Comparison of ENCODE assay signal across 28 cellular contexts in genomic region chr11:124886978-124887666, GRCh38. TPM values are rescaled to one million over a fixed set of nuclear protein-coding genes. Genes with fewer than 3 reads are reported as not detected.
DNase-seq lines count a peak whose midpoint lies in the region; ATAC-seq and TF ChIP-seq lines count a peak whose summit lies in the region.
"Had no signal": no experiment of that assay in that cellular context is flagged by ENCODE, and none has a peak within 500 bp of the region (broad histone marks: within the 10 kb centered on the region; RNA-seq: fewer than 3 reads in every experiment).

No MANE protein-coding gene starts in this region.

- no peak overlapping the region for H3K4me3 Mint-ChIP-seq in dendritic cell treated with granulocyte-macrophage colony-stimulating factor and Interleukin-4, amounts not matched to agents 40 ng/mL and 50 ng/mL, for 4 days
- no peak overlapping the region for H3K4me3 Mint-ChIP-seq in activated naive CD8-positive, alpha-beta T cell treated with anti-CD3 and anti-CD28 coated beads, Interleukin-2, amount 50 U/mL, for 24 hours
- H3K4me3 Mint-ChIP-seq: CD4-positive, alpha-beta T cell had no signal

- H3K27me3 Mint-ChIP-seq in dendritic cell treated with granulocyte-macrophage colony-stimulating factor and Interleukin-4, amounts not matched to agents 40 ng/mL and 50 ng/mL, for 4 days, result peaks cover 10% of the 10 kb centered on the region
- H3K27me3 Mint-ChIP-seq in activated naive CD8-positive, alpha-beta T cell treated with anti-CD3 and anti-CD28 coated beads, Interleukin-2, amount 50 U/mL, for 24 hours, result peaks cover 4% of the 10 kb centered on the region

- H3K79me2 ChIP-seq in osteoblast (ENCODE audit: insufficient read depth, low read length), result no peaks in the 10 kb centered on the region

- DNase-seq in right cardiac atrium (peak in 2 of 3 donors; percentile 26 to 57), left ventricle myocardium inferior (no peak), osteoblast (ENCODE audit: insufficient read length, low spot score, missing footprints) (peak; percentile 64), NCI-H524 treated with DMSO at 0.1 percent for 48 hours (lab: John Stamatoyannopoulos, UW) (no peak)
- DNase-seq in activated naive CD8-positive, alpha-beta T cell treated with anti-CD3 and anti-CD28 coated beads, Interleukin-2, amount 50 U/mL, for 24 hours, result no peak
- DNase-seq: ACHN; CD4-positive, alpha-beta T cell; COR-L47; DND-41; GM23248; HCEC 1CT; NCI-H1092 treated with DMSO at 0.1 percent for 48 hours; NCI-H1436 treated with DMSO at 0.1 percent for 48 hours; NCI-H1930; NCI-H2227 treated with DMSO at 0.1 percent for 48 hours; NCI-H510A; NCI-H748 treated with DMSO at 0.1 percent for 48 hours; PC-9; SIG-M5 had no signal

- H2AFZ ChIP-seq in osteoblast (ENCODE audit: low read length), result no peak overlapping the region
- H2AFZ ChIP-seq: GM23248, PC-9 had no signal

- 83% methylated on average over 12 of the region's 12 CpGs for WGBS in right cardiac atrium

- ATAC-seq in right cardiac atrium (no peak), GM18867 (IDR thresholded peaks at IDR 0.05; ENCODE audit: unreplicated experiment) (no peak)
- ATAC-seq in activated naive CD8-positive, alpha-beta T cell treated with anti-CD3 and anti-CD28 coated beads, Interleukin-2, amount 50 U/mL, for 24 hours, result no peak
- ATAC-seq: GM12878, HepG2, K562 had no signal

- no peak overlapping the region for H3K4me2 ChIP-seq in osteoblast (ENCODE audit: insufficient read depth, low read length)
- H3K4me2 ChIP-seq: BLaER1, PC-9 had no signal

- H3K36me3 Mint-ChIP-seq in dendritic cell treated with granulocyte-macrophage colony-stimulating factor and Interleukin-4, amounts not matched to agents 40 ng/mL and 50 ng/mL, for 4 days (ENCODE audit: low read depth), result no peaks in the 10 kb centered on the region
- no peaks in the 10 kb centered on the region for H3K36me3 Mint-ChIP-seq in activated naive CD8-positive, alpha-beta T cell treated with anti-CD3 and anti-CD28 coated beads, Interleukin-2, amount 50 U/mL, for 24 hours (ENCODE audit: low read depth)

- TF ChIP-seq CTCF in left ventricle myocardium inferior (IDR thresholded peaks at IDR 0.05; ENCODE audit: borderline replicate concordance), result no peak
- TF ChIP-seq CTCF in osteoblast (IDR thresholded peaks at IDR 0.05; ENCODE audit: extremely low read depth, low read depth, low read length), result no peak

- H4K20me1 ChIP-seq in osteoblast (ENCODE audit: insufficient read depth, low read length), result no peaks in the 10 kb centered on the region
- H4K20me1 ChIP-seq: BLaER1 had no signal

- H3K9me3 ChIP-seq in right cardiac atrium (ENCODE audit: control insufficient read depth, low read length) (no peaks in the 10 kb centered on the region), left ventricle myocardium inferior (replicated peaks) (no peaks in the 10 kb centered on the region), osteoblast (ENCODE audit: low read depth, low read length) (no peaks in the 10 kb centered on the region)
- H3K9me3 ChIP-seq: BLaER1 had no signal

- peaks cover 45% of the 10 kb centered on the region for H3K4me1 Mint-ChIP-seq in dendritic cell treated with granulocyte-macrophage colony-stimulating factor and Interleukin-4, amounts not matched to agents 40 ng/mL and 50 ng/mL, for 4 days (ENCODE audit: low read depth)
- H3K4me1 Mint-ChIP-seq in activated naive CD8-positive, alpha-beta T cell treated with anti-CD3 and anti-CD28 coated beads, Interleukin-2, amount 50 U/mL, for 24 hours, result no peaks in the 10 kb centered on the region

- H3K4me3 ChIP-seq in right cardiac atrium (ENCODE audit: low read length), result no peak overlapping the region
- no peak overlapping the region for H3K4me3 ChIP-seq in left ventricle myocardium inferior
- no peak overlapping the region for H3K4me3 ChIP-seq in osteoblast (ENCODE audit: insufficient read depth, low read length)
- H3K4me3 ChIP-seq: BLaER1, GM12878, GM23248, K562, PC-9 had no signal

- H3K27ac ChIP-seq in right cardiac atrium (ENCODE audit: low read length), result no peak overlapping the region
- no peak overlapping the region for H3K27ac ChIP-seq in left ventricle myocardium inferior (replicated peaks)
- H3K27ac ChIP-seq in osteoblast (ENCODE audit: low read depth, low read length), result no peak overlapping the region
- H3K27ac ChIP-seq: BLaER1, GM23248, HL-60, PC-9, RWPE1 had no signal

- H3K9me3 Mint-ChIP-seq in dendritic cell treated with granulocyte-macrophage colony-stimulating factor and Interleukin-4, amounts not matched to agents 40 ng/mL and 50 ng/mL, for 4 days, result no peaks in the 10 kb centered on the region
- no peaks in the 10 kb centered on the region for H3K9me3 Mint-ChIP-seq in activated naive CD8-positive, alpha-beta T cell treated with anti-CD3 and anti-CD28 coated beads, Interleukin-2, amount 50 U/mL, for 24 hours
- H3K9me3 Mint-ChIP-seq: CD4-positive, alpha-beta T cell had no signal

- H3K4me1 ChIP-seq in right cardiac atrium (ENCODE audit: control insufficient read depth, insufficient read depth, low read length) (peaks cover 8% of the 10 kb centered on the region), left ventricle myocardium inferior (peaks cover 98% of the 10 kb centered on the region), osteoblast (ENCODE audit: insufficient read depth, low read length) (no peaks in the 10 kb centered on the region)

- peak overlapping the region; percentile 21 for H3K27ac Mint-ChIP-seq in dendritic cell treated with granulocyte-macrophage colony-stimulating factor and Interleukin-4, amounts not matched to agents 40 ng/mL and 50 ng/mL, for 4 days
- no peak overlapping the region for H3K27ac Mint-ChIP-seq in activated naive CD8-positive, alpha-beta T cell treated with anti-CD3 and anti-CD28 coated beads, Interleukin-2, amount 50 U/mL, for 24 hours
- H3K27ac Mint-ChIP-seq: CD4-positive, alpha-beta T cell had no signal

- intact Hi-C loops in right cardiac atrium (cut with DNase I) (no loop called here), left ventricle myocardium inferior (cut with micrococcal nuclease) (no loop called here)
- intact Hi-C loops in dendritic cell treated with granulocyte-macrophage colony-stimulating factor and Interleukin-4, amounts not matched to agents 40 ng/mL and 50 ng/mL, for 4 days (cut with micrococcal nuclease), result no loop called here

- no peaks in the 10 kb centered on the region for H3K27me3 ChIP-seq in right cardiac atrium (ENCODE audit: control insufficient read depth, insufficient read depth)
- peaks cover 12% of the 10 kb centered on the region for H3K27me3 ChIP-seq in left ventricle myocardium inferior (ENCODE audit: low read depth)
- no peaks in the 10 kb centered on the region for H3K27me3 ChIP-seq in osteoblast (ENCODE audit: insufficient read depth, low read length)
- H3K27me3 ChIP-seq: BLaER1 had no signal

- peaks cover 21% of the 10 kb centered on the region for H3K36me3 ChIP-seq in left ventricle myocardium inferior
- no peaks in the 10 kb centered on the region for H3K36me3 ChIP-seq in osteoblast (ENCODE audit: insufficient read depth, low read length)
- H3K36me3 ChIP-seq: BLaER1 had no signal

RNA-seq across cellular contexts. Expression of gene ROBO4, which starts 10.5 kb away (rescaled TPM):
- total RNA-seq in right cardiac atrium, result 10 to 100 TPM; 11.7 to 17.4 (median 15.0) TPM
- polyA plus RNA-seq in right cardiac atrium, result 16.8 TPM
- 20.7 TPM for total RNA-seq in left ventricle myocardium inferior
- 0.36 and 0.59 TPM in 2 replicates for total RNA-seq in osteoblast
- total RNA-seq: CD4-positive, alpha-beta T cell; GM12878; HT-29; K562; PC-9 had no signal
- polyA plus RNA-seq: GM12878, K562 had no signal

RNA-seq across cellular contexts. Expression of gene ROBO3, which starts 21.9 kb away (rescaled TPM):
- 10 to 100 TPM in 2 of 4 donors, 1 to 10 TPM in 2; 9.8 to 11.0 (median 10.2) TPM for total RNA-seq in right cardiac atrium
- polyA plus RNA-seq in right cardiac atrium, result 15.4 TPM
- 3.9 TPM for total RNA-seq in left ventricle myocardium inferior
- 12.7 and 18.1 TPM in 2 replicates for total RNA-seq in osteoblast

RNA-seq across cellular contexts. Expression of gene HEPN1, which starts 31.9 kb away (rescaled TPM):
- total RNA-seq in right cardiac atrium (not detected), left ventricle myocardium inferior (not detected), osteoblast (under 0.01 TPM in 1 of 2 replicates, not detected in the other)
- not detected for polyA plus RNA-seq in right cardiac atrium
- total RNA-seq: CD4-positive, alpha-beta T cell; GM12878; GM23248; HepG2; HT-29; K562; PC-9 had no signal
- polyA plus RNA-seq: GM12878, GM23248, HepG2, K562 had no signal

RNA-seq across cellular contexts. Expression of gene HEPACAM, which starts 48.7 kb away (rescaled TPM):
- total RNA-seq in right cardiac atrium (1 to 10 TPM in 1 of 4 donors, under 1 TPM in 3; 0.26 to 1.9 (median 0.38) TPM), left ventricle myocardium inferior (not detected), osteoblast (under 0.01 TPM in 1 of 2 replicates, not detected in the other)
- polyA plus RNA-seq in right cardiac atrium, result 0.43 TPM
- total RNA-seq: CD4-positive, alpha-beta T cell; GM12878; GM23248; HT-29; K562; PC-9 had no signal
- polyA plus RNA-seq: GM23248, K562 had no signal

Comparison
In these comparisons a context has a peak if more than half of its experiments do, and no peak if none do; other contexts are left out.
1. DNase-seq: peak in right cardiac atrium (2 of 3) and osteoblast (single experiment); none in left ventricle myocardium inferior (single experiment), activated naive CD8-positive, alpha-beta T cell treated with anti-CD3 and anti-CD28 coated beads, Interleukin-2, amount 50 U/mL, for 24 hours (single experiment) and NCI-H524 treated with DMSO at 0.1 percent for 48 hours (single experiment).